In the genomic region with DNA sequence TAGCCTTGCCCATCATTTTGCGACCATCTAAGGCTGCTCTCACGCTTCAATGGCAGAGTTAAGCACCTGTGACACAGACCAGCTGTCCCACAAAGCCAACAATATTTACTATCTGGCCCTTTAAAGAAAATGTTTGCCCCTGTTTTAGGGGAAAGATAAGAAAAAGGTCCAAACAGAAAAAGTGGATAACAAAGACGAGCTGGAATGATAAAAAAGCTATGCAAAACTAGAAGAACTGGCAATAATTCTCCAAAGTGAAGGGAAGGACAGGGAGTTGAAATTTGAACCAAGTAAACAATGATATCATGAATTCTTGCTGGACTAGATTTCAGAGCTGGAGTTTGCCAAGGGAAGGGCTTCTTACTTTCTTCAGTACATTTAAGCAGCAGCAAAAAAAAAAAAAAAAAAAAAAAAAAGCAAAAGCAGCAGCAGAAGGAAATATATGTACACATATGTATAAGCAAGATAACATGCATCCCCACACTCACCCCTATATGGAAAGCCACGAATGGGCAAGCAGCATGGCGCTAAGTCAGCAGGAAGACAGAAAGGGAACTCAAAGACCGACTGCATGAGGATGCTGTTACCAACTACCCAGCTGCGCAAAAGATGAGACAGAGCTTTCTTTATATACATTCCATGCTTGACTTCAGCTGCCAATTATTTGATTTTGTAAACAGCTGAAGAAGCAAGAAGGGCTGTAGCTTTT, we compare ENCODE assay signal across 9 cellular contexts. TPM values are rescaled to one million over a fixed set of nuclear protein-coding genes. Genes with fewer than 3 reads are reported as not detected.
DNase-seq lines count a peak whose midpoint lies in the region; ATAC-seq and TF ChIP-seq lines count a peak whose summit lies in the region.
"Had no signal": no experiment of that assay in that cellular context is flagged by ENCODE, and none has a peak within 500 bp of the region (broad histone marks: within the 10 kb centered on the region; RNA-seq: fewer than 3 reads in every experiment).

No MANE protein-coding gene starts in this region.

- H3K4me3 Mint-ChIP-seq in activated T-cell treated with anti-CD3 and anti-CD28 coated beads, Interleukin-2, amount 50 U/mL, for 24 hours = no peak overlapping the region
- no peak overlapping the region for H3K4me3 Mint-ChIP-seq in activated CD4-positive, alpha-beta T cell treated with anti-CD3 and anti-CD28 coated beads, Interleukin-2, amount 10 ng/mL, durations not matched to agents 24 days and 14 days
- H3K4me3 Mint-ChIP-seq: neural progenitor cell had no signal

- H3K4me1 Mint-ChIP-seq in activated T-cell treated with anti-CD3 and anti-CD28 coated beads, Interleukin-2, amount 50 U/mL, for 24 hours (ENCODE audit: low read depth) = peaks cover 67% of the 10 kb centered on the region
- H3K4me1 Mint-ChIP-seq in activated CD4-positive, alpha-beta T cell treated with anti-CD3 and anti-CD28 coated beads, Interleukin-2, amount 10 ng/mL, durations not matched to agents 24 days and 14 days = peaks cover 32% of the 10 kb centered on the region

- peak overlapping the region; percentile 24 for H3K27ac Mint-ChIP-seq in activated T-cell treated with anti-CD3 and anti-CD28 coated beads, Interleukin-2, amount 50 U/mL, for 24 hours
- no peak overlapping the region for H3K27ac Mint-ChIP-seq in activated CD4-positive, alpha-beta T cell treated with anti-CD3 and anti-CD28 coated beads, Interleukin-2, amount 10 ng/mL, durations not matched to agents 24 days and 14 days
- H3K27ac Mint-ChIP-seq: neural progenitor cell had no signal

- H3K36me3 Mint-ChIP-seq in activated T-cell treated with anti-CD3 and anti-CD28 coated beads, Interleukin-2, amount 50 U/mL, for 24 hours (ENCODE audit: low read depth) = peaks cover 95% of the 10 kb centered on the region
- H3K36me3 Mint-ChIP-seq in activated CD4-positive, alpha-beta T cell treated with anti-CD3 and anti-CD28 coated beads, Interleukin-2, amount 10 ng/mL, durations not matched to agents 24 days and 14 days (ENCODE audit: low read depth) = peaks cover 49% of the 10 kb centered on the region

- intact Hi-C loops in activated CD4-positive, alpha-beta T cell treated with anti-CD3 and anti-CD28 coated beads, Interleukin-2, amount 10 ng/mL, durations not matched to agents 24 days and 14 days (cut with micrococcal nuclease) = no loop called here

- no peak for TF ChIP-seq CTCF in fibroblast of the aortic adventitia (IDR thresholded peaks at IDR 0.05; ENCODE audit: insufficient read depth, low read length)

- DNase-seq in activated T-cell treated with anti-CD3 and anti-CD28 coated beads, Interleukin-2, amount 50 U/mL, for 24 hours = no peak
- no peak for DNase-seq in activated T-cell treated with anti-CD3 and anti-CD28 coated beads for 4 hours
- DNase-seq in OCI-M1 (lab: John Stamatoyannopoulos, UW) = peak; percentile 58
- DNase-seq in fibroblast of the aortic adventitia (ENCODE audit: low read depth) = peak; percentile 75
- DNase-seq in superior temporal gyrus (ENCODE audit: extremely low spot score) = peak; percentile 45
- DNase-seq in EL = no peak
- no peak for DNase-seq in activated CD4-positive, alpha-beta T cell treated with anti-CD3 and anti-CD28 coated beads, Interleukin-2, amount 10 ng/mL, durations not matched to agents 24 days and 14 days

- ATAC-seq in HG03432 (IDR thresholded peaks at IDR 0.05; ENCODE audit: unreplicated experiment) = no peak

- no peak overlapping the region for H3K4me3 ChIP-seq in fibroblast of the aortic adventitia (ENCODE audit: low read depth, low read length)
- H3K4me3 ChIP-seq: neural progenitor cell had no signal

- peaks cover 5% of the 10 kb centered on the region for H3K9me3 Mint-ChIP-seq in activated T-cell treated with anti-CD3 and anti-CD28 coated beads, Interleukin-2, amount 50 U/mL, for 24 hours
- peaks cover 4% of the 10 kb centered on the region for H3K9me3 Mint-ChIP-seq in activated CD4-positive, alpha-beta T cell treated with anti-CD3 and anti-CD28 coated beads, Interleukin-2, amount 10 ng/mL, durations not matched to agents 24 days and 14 days

- H3K27me3 Mint-ChIP-seq in activated T-cell treated with anti-CD3 and anti-CD28 coated beads, Interleukin-2, amount 50 U/mL, for 24 hours = peaks cover 21% of the 10 kb centered on the region
- no peaks in the 10 kb centered on the region for H3K27me3 Mint-ChIP-seq in activated CD4-positive, alpha-beta T cell treated with anti-CD3 and anti-CD28 coated beads, Interleukin-2, amount 10 ng/mL, durations not matched to agents 24 days and 14 days

RNA-seq across cellular contexts. Expression of gene TRAPPC2, which starts 12.4 kb away (rescaled TPM):
- 21.5 and 31.4 TPM in 2 replicates for total RNA-seq in fibroblast of the aortic adventitia (ENCODE audit: low replicate concordance)
- 13.6 and 15.4 TPM in 2 replicates for total RNA-seq in activated CD4-positive, alpha-beta T cell treated with anti-CD3 and anti-CD28 coated beads, Interleukin-2, amount 10 ng/mL, durations not matched to agents 24 days and 14 days

RNA-seq across cellular contexts. Expression of gene OFD1, which starts 12.6 kb away (rescaled TPM):
- 20.3 and 41.7 TPM in 2 replicates for total RNA-seq in fibroblast of the aortic adventitia (ENCODE audit: low replicate concordance)
- 18.3 and 19.3 TPM in 2 replicates for total RNA-seq in activated CD4-positive, alpha-beta T cell treated with anti-CD3 and anti-CD28 coated beads, Interleukin-2, amount 10 ng/mL, durations not matched to agents 24 days and 14 days

RNA-seq across cellular contexts. Expression of gene RAB9A, which starts 33.0 kb away (rescaled TPM):
- 36.0 and 51.8 TPM in 2 replicates for total RNA-seq in fibroblast of the aortic adventitia (ENCODE audit: low replicate concordance)
- total RNA-seq in activated CD4-positive, alpha-beta T cell treated with anti-CD3 and anti-CD28 coated beads, Interleukin-2, amount 10 ng/mL, durations not matched to agents 24 days and 14 days = 9.2 and 10.8 TPM in 2 replicates

Comparison
In these comparisons a context has a peak if more than half of its experiments do, and no peak if none do; other contexts are left out.
1. DNase-seq: peak in OCI-M1 (single experiment), fibroblast of the aortic adventitia (single experiment) and superior temporal gyrus (single experiment); none in activated T-cell treated with anti-CD3 and anti-CD28 coated beads, Interleukin-2, amount 50 U/mL, for 24 hours (single experiment), activated T-cell treated with anti-CD3 and anti-CD28 coated beads for 4 hours (single experiment), EL (single experiment) and activated CD4-positive, alpha-beta T cell treated with anti-CD3 and anti-CD28 coated beads, Interleukin-2, amount 10 ng/mL, durations not matched to agents 24 days and 14 days (single experiment).